ENCODE assay signal across 8 cellular contexts in the genomic region with DNA sequence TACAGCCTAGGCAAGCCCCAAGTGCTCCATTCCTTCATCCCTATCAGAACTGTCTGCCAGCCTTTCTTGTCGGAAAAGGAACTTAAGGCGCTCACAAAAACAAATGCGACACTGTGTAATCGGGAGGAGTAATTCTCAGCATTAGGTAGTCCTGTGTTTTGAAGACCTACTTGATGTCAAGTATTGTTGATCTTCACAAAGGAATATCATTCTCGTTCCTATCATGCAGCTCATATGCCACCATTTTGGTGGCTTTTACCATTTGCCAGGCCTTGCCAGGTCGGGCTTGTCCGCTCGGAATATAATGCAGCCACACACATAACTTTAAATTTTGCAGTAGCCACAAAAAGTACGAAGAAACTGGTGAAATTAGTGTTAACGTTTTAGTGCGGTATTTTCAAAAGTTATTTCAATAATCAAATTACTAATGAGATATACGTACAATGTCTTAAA. TPM values are rescaled to one million over a fixed set of nuclear protein-coding genes. Genes with fewer than 3 reads are reported as not detected.
A peak's percentile ranks its signal among the peaks of the same experiment; 100 is the strongest.
DNase-seq lines count a peak whose midpoint lies in the region; ATAC-seq and TF ChIP-seq lines count a peak whose summit lies in the region.

No MANE protein-coding gene starts in this region.

- peaks cover 29% of the 10 kb centered on the region for H4K20me1 ChIP-seq in Karpas-422 (ENCODE audit: insufficient read depth, low read depth, low read length)

- no peaks in the 10 kb centered on the region for H3K9me2 ChIP-seq in Karpas-422 (replicated peaks; ENCODE audit: insufficient read depth, low read length)

- peaks cover 6% of the 10 kb centered on the region for H3K4me1 Mint-ChIP-seq in type B pancreatic cell (ENCODE audit: unreplicated experiment)

- H3K4me1 ChIP-seq in Karpas-422 (ENCODE audit: low read length) = peaks cover 23% of the 10 kb centered on the region
- peaks cover 3 to 22% (median 12%) of the 10 kb centered on the region in 4 donors for H3K4me1 ChIP-seq in liver (ENCODE audit: control insufficient read depth in 4 of 4, insufficient read depth in 4 of 4, low read length in 3 of 4)

- no peak for TF ChIP-seq RAD21 in liver (IDR thresholded peaks at IDR 0.05)

- peaks cover 13% of the 10 kb centered on the region for H3K36me3 Mint-ChIP-seq in type B pancreatic cell

- H3K9ac ChIP-seq in Karpas-422 (ENCODE audit: low read length) (peak overlapping the region; percentile 90), liver (ENCODE audit: low read depth in 1 of 2, low read length in 2 of 2) (peak overlapping the region; percentile 39 to 90)

- ATAC-seq in HG03457 (IDR thresholded peaks at IDR 0.05; ENCODE audit: unreplicated experiment) = no peak

- H3K9me3 ChIP-seq in Karpas-422 (ENCODE audit: low read length) = no peaks in the 10 kb centered on the region
- H3K9me3 ChIP-seq in liver (ENCODE audit: control insufficient read depth in 4 of 4, low read length in 3 of 4) = no peaks in the 10 kb centered on the region

- TF ChIP-seq CTCF in astrocyte of the spinal cord (IDR thresholded peaks at IDR 0.05; ENCODE audit: low read depth, low read length) (no peak), liver (IDR thresholded peaks at IDR 0.05; ENCODE audit: low read depth, low read length, missing input control) (no peak), type B pancreatic cell (conservative IDR thresholded peaks at IDR 0.05) (no peak)

- in situ Hi-C loops in astrocyte of the spinal cord (cut with HindIII; ENCODE audit: low sequenced_read_pairs) = no loop called here

- 47% methylated on average over 12 of the region's 12 CpGs for WGBS in liver

- H3K4me3 ChIP-seq in Karpas-422 (ENCODE audit: low read length) = peak overlapping the region; percentile 69
- peak overlapping the region; percentile 85 for H3K4me3 ChIP-seq in astrocyte of the spinal cord (ENCODE audit: low read depth, low read length)
- peak overlapping the region; percentile 20 to 100 (median 91) for H3K4me3 ChIP-seq in liver (ENCODE audit: low read depth in 1 of 3, low read length in 3 of 3)

- H3K9me3 Mint-ChIP-seq in type B pancreatic cell = no peaks in the 10 kb centered on the region

- peaks cover 19% of the 10 kb centered on the region; the same call in 1 of the 2 replicates for H3K36me3 ChIP-seq in Karpas-422 (ENCODE audit: insufficient read depth, low read length)
- peaks cover 0 to 1% (median 0%) of the 10 kb centered on the region in 4 donors for H3K36me3 ChIP-seq in liver (ENCODE audit: control insufficient read depth in 4 of 4, insufficient read depth in 3 of 4, low read depth in 1 of 4, low read length in 3 of 4)

- H3K4me2 ChIP-seq in Karpas-422 (ENCODE audit: low read depth, low read length, poor library complexity, severe bottlenecking) = peak overlapping the region; percentile 76

- H3K4me3 Mint-ChIP-seq in type B pancreatic cell = peak overlapping the region; percentile 99

- no peaks in the 10 kb centered on the region for H3K27me3 Mint-ChIP-seq in type B pancreatic cell

- H3K27ac Mint-ChIP-seq in type B pancreatic cell = peak overlapping the region; percentile 100

- H3K27ac ChIP-seq in Karpas-422 (ENCODE audit: low read length) (peak overlapping the region; percentile 87; the same call in 1 of the 2 replicates), liver (ENCODE audit: low read depth in 1 of 2, low read length in 2 of 2) (peak overlapping the region; percentile 94 to 96)

- H3K27me3 ChIP-seq in Karpas-422 (ENCODE audit: low read length) (no peaks in the 10 kb centered on the region), liver (ENCODE audit: control insufficient read depth in 4 of 4, insufficient read depth in 4 of 4, low read length in 3 of 4) (no peaks in the 10 kb centered on the region)

- H2AFZ ChIP-seq in Karpas-422 (ENCODE audit: low read length) = peak overlapping the region; percentile 69

- DNase-seq in NCI-H1092 treated with DMSO at 0.1 percent for 48 hours (lab: John Stamatoyannopoulos, UW) (peak; percentile 64), NCI-H1092 (lab: John Stamatoyannopoulos, UW) (no peak), Karpas-422 (peak; percentile 64), astrocyte of the spinal cord (ENCODE audit: low read depth, low spot score) (no peak), type B pancreatic cell (ENCODE audit: extremely low spot score, unreplicated experiment) (no peak), pons (ENCODE audit: low spot score) (no peak)

- peaks cover 38% of the 10 kb centered on the region for H3K79me2 ChIP-seq in Karpas-422 (ENCODE audit: low read length)

TF ChIP-seq in liver, 16 proteins besides CTCF, POLR2A, EP300 and RAD21:
- TF ChIP-seq YY1 (IDR thresholded peaks at IDR 0.05) (peak; percentile 36), FOXA1 (IDR thresholded peaks at IDR 0.05) (no peak)
- TF ChIP-seq, protein P1, sequence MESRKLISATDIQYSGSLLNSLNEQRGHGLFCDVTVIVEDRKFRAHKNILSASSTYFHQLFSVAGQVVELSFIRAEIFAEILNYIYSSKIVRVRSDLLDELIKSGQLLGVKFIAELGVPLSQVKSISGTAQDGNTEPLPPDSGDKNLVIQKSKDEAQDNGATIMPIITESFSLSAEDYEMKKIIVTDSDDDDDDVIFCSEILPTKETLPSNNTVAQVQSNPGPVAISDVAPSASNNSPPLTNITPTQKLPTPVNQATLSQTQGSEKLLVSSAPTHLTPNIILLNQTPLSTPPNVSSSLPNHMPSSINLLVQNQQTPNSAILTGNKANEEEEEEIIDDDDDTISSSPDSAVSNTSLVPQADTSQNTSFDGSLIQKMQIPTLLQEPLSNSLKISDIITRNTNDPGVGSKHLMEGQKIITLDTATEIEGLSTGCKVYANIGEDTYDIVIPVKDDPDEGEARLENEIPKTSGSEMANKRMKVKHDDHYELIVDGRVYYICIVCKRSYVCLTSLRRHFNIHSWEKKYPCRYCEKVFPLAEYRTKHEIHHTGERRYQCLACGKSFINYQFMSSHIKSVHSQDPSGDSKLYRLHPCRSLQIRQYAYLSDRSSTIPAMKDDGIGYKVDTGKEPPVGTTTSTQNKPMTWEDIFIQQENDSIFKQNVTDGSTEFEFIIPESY (IDR thresholded peaks at IDR 0.05) = no peak

RNA-seq across cellular contexts. Expression of a gene that starts 0.9 kb away (rescaled TPM):
- total RNA-seq in Karpas-422 (2014; rRNA removed; shearing (Covaris generic); ENCODE audit: low replicate concordance) = 99.5 and 100 TPM in 2 replicates
- total RNA-seq in liver (10 to 100 TPM; 59.9 to 63.3 TPM), type B pancreatic cell (ENCODE audit: low replicate concordance) (111 and 130 TPM in 2 replicates)
- polyA plus RNA-seq in liver = 10 to 100 TPM; 18.7 to 25.1 TPM

Comparison
In these comparisons a context has a peak if more than half of its experiments do, and no peak if none do; other contexts are left out.
1. DNase-seq: peak in NCI-H1092 treated with DMSO at 0.1 percent for 48 hours (single experiment) and Karpas-422 (single experiment); none in NCI-H1092 (single experiment), astrocyte of the spinal cord (single experiment), type B pancreatic cell (single experiment) and pons (single experiment).
2. Peak in every context shown above with its lines, with median percentiles within 50 percentile points of each other: H3K4me3 ChIP-seq.